ENCODE assay signal across 8 cellular contexts in the genomic region with DNA sequence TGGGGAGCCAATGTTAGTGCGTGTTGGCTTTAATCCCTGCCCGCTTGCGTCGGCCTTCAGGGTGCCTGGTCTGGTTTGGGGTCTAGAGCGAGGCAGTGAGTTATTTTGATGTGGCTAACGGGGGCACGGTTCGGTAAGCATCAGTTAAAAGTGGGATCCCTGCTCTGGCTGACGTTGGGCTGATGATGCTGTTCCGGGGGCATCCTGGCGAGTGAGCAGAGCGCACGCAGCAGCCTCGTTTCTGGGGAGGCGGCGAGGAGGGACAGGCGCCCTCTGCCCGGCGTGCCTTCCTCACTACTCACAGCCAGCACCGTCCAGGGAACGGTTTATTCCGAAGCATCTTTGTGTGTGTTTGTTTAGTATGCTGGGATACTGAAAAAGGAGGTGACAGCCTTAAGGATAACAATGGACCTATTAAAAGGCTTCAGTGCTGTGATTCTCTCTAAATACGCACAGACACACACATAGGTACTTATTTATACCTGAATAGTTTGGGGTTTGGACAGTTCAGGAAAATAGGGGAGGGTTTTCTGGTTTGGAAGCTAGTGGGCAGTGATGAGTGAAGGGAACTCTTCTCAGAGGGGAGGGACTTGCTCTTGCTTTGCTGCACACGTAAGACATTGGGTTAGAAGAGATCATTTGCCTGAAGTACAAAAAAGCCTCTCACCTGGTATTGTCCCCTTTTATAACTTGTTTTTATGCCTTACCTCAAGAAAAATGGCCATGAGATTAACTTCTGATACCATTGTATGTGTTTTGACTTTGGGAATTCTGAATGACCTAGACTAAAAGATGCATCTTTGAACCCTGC. TPM values are rescaled to one million over a fixed set of nuclear protein-coding genes. Genes with fewer than 3 reads are reported as not detected.
DNase-seq lines count a peak whose midpoint lies in the region; ATAC-seq, FAIRE-seq and TF ChIP-seq lines count a peak whose summit lies in the region.

No MANE protein-coding gene starts in this region.

- POLR2A ChIA-PET in OCI-LY7 (lab: Charles Lee) (no interaction called here), GM12878 (lab: Charles Lee) (no interaction called here)

- H3K9ac ChIP-seq in GM12878 (ENCODE audit: control insufficient read depth, insufficient read depth, low read length) (no peak overlapping the region), iPS-20b (ENCODE audit: low read depth, low read length) (peak overlapping the region; percentile 77)

- TF ChIP-seq POLR2A in GM12878 (IDR thresholded peaks at IDR 0.05; ENCODE audit: low read depth, low read length) (no peak), sigmoid colon (IDR thresholded peaks at IDR 0.05) (peak in 1 of 2 donors; percentile 42)

- H3K9me3 ChIP-seq in OCI-LY7 (ENCODE audit: low read length) (no peaks in the 10 kb centered on the region), GM12878 (replicated peaks; ENCODE audit: control insufficient read depth, insufficient read depth, low read length) (no peaks in the 10 kb centered on the region), iPS-20b (ENCODE audit: insufficient read depth, low read depth, low read length) (no peaks in the 10 kb centered on the region), sigmoid colon (no peaks in the 10 kb centered on the region)

- H3K4me2 ChIP-seq in OCI-LY7 (ENCODE audit: low read length) (peak overlapping the region; percentile 89), GM12878 (ENCODE audit: control insufficient read depth, insufficient read depth) (peak overlapping the region; percentile 32)

- H3K79me2 ChIP-seq in OCI-LY7 (ENCODE audit: insufficient read depth, low read depth, low read length) (peaks cover 42% of the 10 kb centered on the region), GM12878 (ENCODE audit: control insufficient read depth, insufficient read depth, low read length) (no peaks in the 10 kb centered on the region)

- intact Hi-C loops in OCI-LY7 (cut with micrococcal nuclease; ENCODE audit: unreplicated experiment) (loop anchor here (1.0 to 10.0 kb wide), 6 partner anchors 47 to 1297 kb away; partner anchors contain the start of genes GPATCH11 and HEATR5B), GM12878 (cut with micrococcal nuclease; ENCODE audit: unreplicated experiment) (loop anchor here (10.0 kb wide), 2 partner anchors 383 to 427 kb away; no protein-coding TSS in a partner anchor), sigmoid colon (cut with DNase I) (loop anchor here (2.0 kb wide), 1 partner anchor 31 kb away; no protein-coding TSS in a partner anchor)

- TF ChIP-seq RAD21 in GM12878 (IDR thresholded peaks at IDR 0.05; ENCODE audit: insufficient read depth, low read depth, low read length) = no peak

- H3K27me3 ChIP-seq in GM12878 (replicated peaks in 1 of 2; ENCODE audit: control insufficient read depth in 2 of 2, insufficient read depth in 2 of 2, low read length in 1 of 2) = peaks cover 1 to 11% of the 10 kb centered on the region in 2 experiments
- H3K27me3 ChIP-seq in iPS-20b (ENCODE audit: insufficient read depth, low read length) = peaks cover 14% of the 10 kb centered on the region
- H3K27me3 ChIP-seq in sigmoid colon = no peaks in the 10 kb centered on the region

- H4K20me1 ChIP-seq in OCI-LY7 (ENCODE audit: insufficient read depth, low read length) (peaks cover 42% of the 10 kb centered on the region), GM12878 (ENCODE audit: control insufficient read depth, insufficient read depth) (no peaks in the 10 kb centered on the region; the same call in 1 of the 2 replicates)

- BruUV-seq in OCI-LY7 (replicated peaks; lab: Mats Ljungman, UMichigan) (no TSS peak), GM12878 (replicated peaks; lab: Mats Ljungman, UMichigan) (no TSS peak)

- DNase-seq in NCI-H510A treated with DMSO at 0.1 percent for 48 hours (lab: John Stamatoyannopoulos, UW) (peak; percentile 10), NCI-H510A (lab: John Stamatoyannopoulos, UW) (no peak), OCI-LY7 (ENCODE audit: low spot score) (peak; percentile 68), GM12878 (ENCODE audit: low read depth, low spot score) (no peak), sigmoid colon (peak; percentile 83), hepatic stellate cell (ENCODE audit: low spot score) (no peak)

- in situ Hi-C loops in GM12878 (cut with MboI) = no loop called here

- SMC1A ChIA-PET in GM12878 (lab: Charles Lee; ENCODE audit: uncharacterized antibody, unreplicated experiment) = interaction anchor here (1.2 to 1.5 kb wide), 2 partner anchors 12 to 20 kb away, joined by 3 read pairs; no protein-coding TSS in a partner anchor

- RAD21 ChIA-PET in GM12878 (lab: Charles Lee; ENCODE audit: unreplicated experiment) = no interaction called here

- ATAC-seq in HG02623 (IDR thresholded peaks at IDR 0.05; ENCODE audit: unreplicated experiment) = peak; percentile 20
- ATAC-seq in GM12878 = peak; percentile 59

- TF ChIP-seq EP300 in GM12878 (IDR thresholded peaks at IDR 0.05; ENCODE audit: borderline replicate concordance in 1 of 2, control insufficient read depth in 1 of 2, low read depth in 2 of 2, low read length in 2 of 2) (no peak), sigmoid colon (IDR thresholded peaks at IDR 0.05) (no peak)

- peak; percentile 64 for TF ChIP-seq CTCF in OCI-LY7 (conservative IDR thresholded peaks at IDR 0.05; ENCODE audit: low read length)
- 0 out of 6 replicates have a peak, but pooled peaks of 1 of the 3 experiments have one; percentile 2 for TF ChIP-seq CTCF in GM12878 (IDR thresholded peaks at IDR 0.05 in 2 of 3, conservative IDR thresholded peaks at IDR 0.05 in 1 of 3; ENCODE audit: control insufficient read depth in 2 of 3, extremely low read depth in 1 of 3, insufficient read depth in 1 of 3, low read depth in 3 of 3, low read length in 3 of 3)
- peak in 2 of 4 experiments; percentile 4 to 48 for TF ChIP-seq CTCF in sigmoid colon (IDR thresholded peaks at IDR 0.05)

- CTCF ChIA-PET in OCI-LY7 (lab: Charles Lee; ENCODE audit: unreplicated experiment) (no interaction called here), GM12878 (lab: Yijun Ruan, JAX) (interaction anchor here (0.9 to 1.0 kb wide), 2 partner anchors 384 to 386 kb away, joined by 3 read pairs; no protein-coding TSS in a partner anchor)

- H3K27ac ChIP-seq in OCI-LY7 (ENCODE audit: low read depth, low read length, poor library complexity, severe bottlenecking) (peak overlapping the region; percentile 70), GM12878 (ENCODE audit: control insufficient read depth, insufficient read depth) (no peak overlapping the region), iPS-20b (ENCODE audit: low read length) (no peak overlapping the region), sigmoid colon (peak overlapping the region; percentile 87 to 96 (median 92))

- no peaks in the 10 kb centered on the region for H3K9me2 ChIP-seq in OCI-LY7 (ENCODE audit: insufficient read depth, low read length)

- WGBS in GM12878 (ENCODE audit: insufficient coverage, insufficient replicate concordance, low lambda C conversion rate, missing lambda C conversion rate) = 4% methylated on average over 24 of the region's 24 CpGs
- 1% methylated on average over 24 of the region's 24 CpGs for WGBS in sigmoid colon, 2 donors

- FAIRE-seq in GM12878 (lab: Jason Lieb, UNC) = peak; percentile 13

- peak overlapping the region; percentile 81 for H3K4me3 ChIP-seq in OCI-LY7 (ENCODE audit: low read depth, low read length, poor library complexity, severe bottlenecking)
- peak overlapping the region; percentile 49; the same call in 1 of the 2 replicates for H3K4me3 ChIP-seq in GM12878
- peak overlapping the region; percentile 94 for H3K4me3 ChIP-seq in iPS-20b (ENCODE audit: low read length)
- peak overlapping the region; percentile 81 to 91 (median 87) for H3K4me3 ChIP-seq in sigmoid colon

- H3K36me3 ChIP-seq in OCI-LY7 (ENCODE audit: insufficient read depth, low read length) = no peaks in the 10 kb centered on the region
- no peaks in the 10 kb centered on the region for H3K36me3 ChIP-seq in GM12878 (ENCODE audit: control insufficient read depth in 2 of 2, insufficient read depth in 2 of 2, low read length in 1 of 2)
- no peaks in the 10 kb centered on the region for H3K36me3 ChIP-seq in iPS-20b (ENCODE audit: insufficient read depth, low read depth, low read length)
- no peaks in the 10 kb centered on the region for H3K36me3 ChIP-seq in sigmoid colon

- peaks cover 43% of the 10 kb centered on the region for H3K4me1 ChIP-seq in OCI-LY7 (ENCODE audit: insufficient read depth, low read length, poor library complexity, severe bottlenecking)
- peaks cover 9% of the 10 kb centered on the region for H3K4me1 ChIP-seq in GM12878 (ENCODE audit: control insufficient read depth, insufficient read depth, low read length)
- peaks cover 41% of the 10 kb centered on the region for H3K4me1 ChIP-seq in iPS-20b (ENCODE audit: insufficient read depth, low read length)
- peaks cover 0 to 79% (median 47%) of the 10 kb centered on the region in 4 donors for H3K4me1 ChIP-seq in sigmoid colon

- H2AFZ ChIP-seq in OCI-LY7 (ENCODE audit: low read length) (peak overlapping the region; percentile 2; the same call in 1 of the 2 replicates), GM12878 (ENCODE audit: control insufficient read depth, low read depth, low read length) (no peak overlapping the region)

TF ChIP-seq in GM12878, 131 proteins besides CTCF, POLR2A, EP300 and RAD21 (continues in another document):
- TF ChIP-seq RFX5 (IDR thresholded peaks at IDR 0.05; ENCODE audit: low read depth, low read length) (no peak), JUND (IDR thresholded peaks at IDR 0.05; ENCODE audit: low read depth, low read length) (no peak)

RNA-seq across cellular contexts. Expression of gene CRIM1, which starts 2.1 kb away (rescaled TPM):
- 24.5 and 37.0 TPM in 2 replicates for total RNA-seq in OCI-LY7 (2014; rRNA removed; shearing (Covaris generic))
- total RNA-seq in OCI-LY7 (2022) = 43.6 and 47.4 TPM in 2 replicates
- 29.3 and 44.0 TPM in 2 replicates for total RNA-seq in GM12878 (2013; cell fraction: nucleolus; rRNA removed)
- 7.2 and 7.4 TPM in 2 replicates for total RNA-seq in GM12878 (2014; rRNA removed)
- total RNA-seq in GM12878 (2014; rRNA removed; fragmentation: Illumina TruSeq; extraction: Trizol) = 2.8 and 3.9 TPM in 2 replicates
- 6.5 and 7.0 TPM in 2 replicates for total RNA-seq in GM12878 (2021)
- polyA plus RNA-seq in GM12878 (2011; ENCODE audit: low read depth) = 1.0 TPM
- polyA plus RNA-seq in GM12878 (2011; rRNA removed) = 1.0 and 1.3 TPM in 2 replicates
- polyA plus RNA-seq in GM12878 (2011; cell fraction: cytosol; rRNA removed) = 1.2 and 1.5 TPM in 2 replicates
- polyA plus RNA-seq in GM12878 (2011; cell fraction: nucleus; rRNA removed) = 1.0 and 2.2 TPM in 2 replicates
- polyA plus RNA-seq in GM12878 (2012) = 1.5 and 3.6 TPM in 2 replicates
- 3.6 and 3.8 TPM in 2 replicates for polyA plus RNA-seq in GM12878 (2014; fragmentation: Illumina TruSeq; extraction: Trizol)
- polyA plus RNA-seq in GM12878 (2014; fragmentation: Nextera tagmentation; extraction: Ambion mirVana) = 1 to 10 TPM; 2.1 to 2.4 TPM
- polyA plus RNA-seq in GM12878 (2014; rRNA removed) = 3.4 and 3.9 TPM in 2 replicates
- polyA plus RNA-seq in GM12878 (2016; fragmentation: Nextera tagmentation; extraction: Ambion mirVana) = under 1 TPM; 0.42 to 0.63 TPM
- polyA minus RNA-seq in GM12878 (2011; rRNA and poly(A)+ RNA removed) = 3.4 and 8.1 TPM in 2 replicates
- polyA minus RNA-seq in GM12878 (2011; cell fraction: cytosol; rRNA and poly(A)+ RNA removed) = 3.7 and 4.2 TPM in 2 replicates
- polyA minus RNA-seq in GM12878 (2011; cell fraction: nucleus; rRNA and poly(A)+ RNA removed) = 5.0 and 9.1 TPM in 2 replicates
- 100 to 1,000 TPM in 1 of 4 donors, 10 to 100 TPM in 3; 55.6 to 148 (median 64.2) TPM for total RNA-seq in sigmoid colon
- 10 to 100 TPM in 1 of 3 donors, 1 to 10 TPM in 2; 3.0 to 14.8 (median 3.9) TPM for polyA plus RNA-seq in sigmoid colon

Comparison
In these comparisons a context has a peak if more than half of its experiments do, and no peak if none do; other contexts are left out.
1. DNase-seq: peak in NCI-H510A treated with DMSO at 0.1 percent for 48 hours (single experiment), OCI-LY7 (single experiment) and sigmoid colon (single experiment); none in NCI-H510A (single experiment), GM12878 (single experiment) and hepatic stellate cell (single experiment).
2. H3K27ac ChIP-seq: peak in OCI-LY7 (single experiment) and sigmoid colon (4 of 4); none in GM12878 (single experiment) and iPS-20b (single experiment).
3. Peak in every context shown above with its lines, with median percentiles within 50 percentile points of each other: H3K4me3 ChIP-seq.